38 cellular contexts compared by ENCODE assay signal in genomic region chr16:16884451-16884850, GRCh38.
"Had no signal": no experiment of that assay in that cellular context is flagged by ENCODE, and none has a peak within 500 bp of the region (broad histone marks: within the 10 kb centered on the region; RNA-seq: fewer than 3 reads in every experiment).

No MANE protein-coding gene starts in this region.

- H3K4me3 Mint-ChIP-seq: activated naive CD4-positive, alpha-beta T cell treated with anti-CD3 and anti-CD28 coated beads for 36 hours; activated naive CD4-positive, alpha-beta T cell treated with anti-CD3 and anti-CD28 coated beads, Interleukin-2, amount 10 ng/mL, durations not matched to agents 7 days and 5 days; activated naive CD4-positive, alpha-beta T cell treated with anti-CD3 and anti-CD28 coated beads, Interleukin-2, amount 50 U/mL, for 24 hours; activated naive CD8-positive, alpha-beta T cell; activated naive CD8-positive, alpha-beta T cell treated with anti-CD3 and anti-CD28 coated beads for 36 hours; activated naive CD8-positive, alpha-beta T cell treated with anti-CD3 and anti-CD28 coated beads, Interleukin-2, amount 10 ng/mL, durations not matched to agents 7 days and 5 days; activated naive CD8-positive, alpha-beta T cell treated with anti-CD3 and anti-CD28 coated beads, Interleukin-2, amount 50 U/mL, for 24 hours; activated T-cell treated with anti-CD3 and anti-CD28 coated beads, Interleukin-2, amount 50 U/mL, for 24 hours; activated T-cell treated with anti-CD3 and anti-CD28 coated beads, Interleukin-2, amount 50 U/mL, for 4 hours; activated T-cell treated with anti-CD3 and anti-CD28 coated beads, Interleukin-2, amount 50 U/mL, for 72 hours; activated T-helper 1 cell treated with anti-CD3 and anti-CD28 coated beads, Interleukin-12 subunit alpha, Interleukin-12 subunit beta, Interleukin-2, Interleukin-4 antibody, amounts not matched to agents 30 ng/mL and 10 ng/mL and 1 ng/mL, durations not matched to agents 14 hours and 24 hours and 36 hours; activated T-helper 17 cell treated with anti-CD3 and anti-CD28 coated beads, Interleukin-2, amount 50 U/mL, for 72 hours; brain; central memory CD8-positive, alpha-beta T cell had no signal

- H3K4me1 ChIP-seq: adrenal gland, ascending aorta, body of pancreas, breast epithelium had no signal

- H3K9me3 Mint-ChIP-seq: activated naive CD4-positive, alpha-beta T cell treated with anti-CD3 and anti-CD28 coated beads for 36 hours; activated naive CD4-positive, alpha-beta T cell treated with anti-CD3 and anti-CD28 coated beads, Interleukin-2, amount 10 ng/mL, durations not matched to agents 7 days and 5 days; activated naive CD4-positive, alpha-beta T cell treated with anti-CD3 and anti-CD28 coated beads, Interleukin-2, amount 50 U/mL, for 24 hours; activated naive CD4-positive, alpha-beta T cell treated with anti-CD3 and anti-CD28 coated beads, Interleukin-2, amount 50 U/mL, for 72 hours; activated naive CD8-positive, alpha-beta T cell treated with anti-CD3 and anti-CD28 coated beads for 36 hours; activated naive CD8-positive, alpha-beta T cell treated with anti-CD3 and anti-CD28 coated beads, Interleukin-2, amount 10 ng/mL, durations not matched to agents 7 days and 5 days; activated naive CD8-positive, alpha-beta T cell treated with anti-CD3 and anti-CD28 coated beads, Interleukin-2, amount 50 U/mL, for 24 hours; activated T-cell treated with anti-CD3 and anti-CD28 coated beads, Interleukin-2, amount 50 U/mL, for 24 hours; activated T-cell treated with anti-CD3 and anti-CD28 coated beads, Interleukin-2, amount 50 U/mL, for 4 hours; activated T-cell treated with anti-CD3 and anti-CD28 coated beads, Interleukin-2, amount 50 U/mL, for 72 hours; activated T-helper 1 cell treated with anti-CD3 and anti-CD28 coated beads, Interleukin-12 subunit alpha, Interleukin-12 subunit beta, Interleukin-2, Interleukin-4 antibody, amounts not matched to agents 30 ng/mL and 10 ng/mL and 1 ng/mL, durations not matched to agents 14 hours and 24 hours and 36 hours; activated T-helper 17 cell treated with anti-CD3 and anti-CD28 coated beads, Interleukin-2, amount 50 U/mL, for 72 hours; activated T-helper 2 cell treated with anti-CD3 and anti-CD28 coated beads, Interferon-gamma antibody, Interleukin-2, Interleukin-4, amounts not matched to agents 10 μg/mL and 5 μg/mL and 100 μg/mL, durations not matched to agents 14 hours and 24 hours and 36 hours; brain; central memory CD8-positive, alpha-beta T cell had no signal

- ATAC-seq: activated naive CD4-positive, alpha-beta T cell treated with anti-CD3 and anti-CD28 coated beads, Interleukin-2, amount 50 U/mL, for 72 hours; activated naive CD8-positive, alpha-beta T cell treated with anti-CD3 and anti-CD28 coated beads, Interleukin-2, amount 50 U/mL, for 24 hours; activated T-cell treated with anti-CD3 and anti-CD28 coated beads, Interleukin-2, amount 50 U/mL, for 4 hours; activated T-cell treated with anti-CD3 and anti-CD28 coated beads, Interleukin-2, amount 50 U/mL, for 72 hours; activated T-helper 17 cell treated with anti-CD3 and anti-CD28 coated beads, Interleukin-2, amount 50 U/mL, for 72 hours; body of pancreas had no signal

- H3K27me3 Mint-ChIP-seq: activated naive CD4-positive, alpha-beta T cell treated with anti-CD3 and anti-CD28 coated beads, Interleukin-2, amount 50 U/mL, for 24 hours; activated naive CD8-positive, alpha-beta T cell; activated naive CD8-positive, alpha-beta T cell treated with anti-CD3 and anti-CD28 coated beads for 36 hours; activated naive CD8-positive, alpha-beta T cell treated with anti-CD3 and anti-CD28 coated beads, Interleukin-2, amount 10 ng/mL, durations not matched to agents 7 days and 5 days; activated naive CD8-positive, alpha-beta T cell treated with anti-CD3 and anti-CD28 coated beads, Interleukin-2, amount 50 U/mL, for 24 hours; activated T-helper 17 cell treated with anti-CD3 and anti-CD28 coated beads, Interleukin-2, amount 50 U/mL, for 72 hours had no signal

- H3K27ac ChIP-seq: adrenal gland, ascending aorta, body of pancreas, brain microvascular endothelial cell, breast epithelium, cardiac muscle cell had no signal

- H3K9me3 ChIP-seq: adrenal gland, ascending aorta, body of pancreas, breast epithelium had no signal

- H3K36me3 Mint-ChIP-seq: activated naive CD4-positive, alpha-beta T cell treated with anti-CD3 and anti-CD28 coated beads, Interleukin-2, amount 10 ng/mL, durations not matched to agents 7 days and 5 days; activated naive CD4-positive, alpha-beta T cell treated with anti-CD3 and anti-CD28 coated beads, Interleukin-2, amount 50 U/mL, for 24 hours; activated naive CD4-positive, alpha-beta T cell treated with anti-CD3 and anti-CD28 coated beads, Interleukin-2, amount 50 U/mL, for 72 hours; activated naive CD8-positive, alpha-beta T cell; activated naive CD8-positive, alpha-beta T cell treated with anti-CD3 and anti-CD28 coated beads for 36 hours; activated naive CD8-positive, alpha-beta T cell treated with anti-CD3 and anti-CD28 coated beads, Interleukin-2, amount 10 ng/mL, durations not matched to agents 7 days and 5 days; brain had no signal

- H3K4me3 ChIP-seq: adrenal gland, ascending aorta, body of pancreas, breast epithelium, cardiac muscle cell had no signal

- H3K27me3 ChIP-seq: adrenal gland, ascending aorta, body of pancreas, brain microvascular endothelial cell, breast epithelium, cardiac muscle cell had no signal

- H3K27ac Mint-ChIP-seq: activated naive CD4-positive, alpha-beta T cell treated with anti-CD3 and anti-CD28 coated beads for 36 hours; activated naive CD4-positive, alpha-beta T cell treated with anti-CD3 and anti-CD28 coated beads, Interleukin-2, amount 10 ng/mL, durations not matched to agents 7 days and 5 days; activated naive CD4-positive, alpha-beta T cell treated with anti-CD3 and anti-CD28 coated beads, Interleukin-2, amount 50 U/mL, for 24 hours; activated naive CD4-positive, alpha-beta T cell treated with anti-CD3 and anti-CD28 coated beads, Interleukin-2, amount 50 U/mL, for 72 hours; activated naive CD8-positive, alpha-beta T cell; activated naive CD8-positive, alpha-beta T cell treated with anti-CD3 and anti-CD28 coated beads for 36 hours; activated naive CD8-positive, alpha-beta T cell treated with anti-CD3 and anti-CD28 coated beads, Interleukin-2, amount 10 ng/mL, durations not matched to agents 7 days and 5 days; activated naive CD8-positive, alpha-beta T cell treated with anti-CD3 and anti-CD28 coated beads, Interleukin-2, amount 50 U/mL, for 24 hours; activated T-cell treated with anti-CD3 and anti-CD28 coated beads, Interleukin-2, amount 50 U/mL, for 24 hours; activated T-cell treated with anti-CD3 and anti-CD28 coated beads, Interleukin-2, amount 50 U/mL, for 72 hours; activated T-helper 1 cell treated with anti-CD3 and anti-CD28 coated beads, Interleukin-12 subunit alpha, Interleukin-12 subunit beta, Interleukin-2, Interleukin-4 antibody, amounts not matched to agents 30 ng/mL and 10 ng/mL and 1 ng/mL, durations not matched to agents 14 hours and 24 hours and 36 hours; activated T-helper 17 cell treated with anti-CD3 and anti-CD28 coated beads, Interleukin-2, amount 50 U/mL, for 72 hours; activated T-helper 2 cell treated with anti-CD3 and anti-CD28 coated beads, Interferon-gamma antibody, Interleukin-2, Interleukin-4, amounts not matched to agents 10 μg/mL and 5 μg/mL and 100 μg/mL, durations not matched to agents 14 hours and 24 hours and 36 hours; brain had no signal

- DNase-seq: activated effector memory CD4-positive, alpha-beta T cell treated with anti-CD3 and anti-CD28 coated beads, Interleukin-2, amount 50 U/mL, for 16 hours; activated effector memory CD4-positive, alpha-beta T cell treated with Interleukin-2 at 50 U/mL for 16 hours; activated gamma-delta T cell; activated gamma-delta T cell treated with Interleukin-2 at 50 U/mL for 16 hours; activated naive CD4-positive, alpha-beta T cell; activated naive CD4-positive, alpha-beta T cell treated with anti-CD3 and anti-CD28 coated beads for 36 hours; activated naive CD4-positive, alpha-beta T cell treated with anti-CD3 and anti-CD28 coated beads, Interleukin-2, amount 10 ng/mL, durations not matched to agents 7 days and 5 days; activated naive CD4-positive, alpha-beta T cell treated with anti-CD3 and anti-CD28 coated beads, Interleukin-2, amount 50 U/mL, for 16 hours; activated naive CD4-positive, alpha-beta T cell treated with Interleukin-2 at 50 U/mL for 16 hours; activated naive CD8-positive, alpha-beta T cell treated with anti-CD3 and anti-CD28 coated beads for 36 hours; activated naive CD8-positive, alpha-beta T cell treated with anti-CD3 and anti-CD28 coated beads, Interleukin-2, amount 10 ng/mL, durations not matched to agents 7 days and 5 days; activated naive CD8-positive, alpha-beta T cell treated with anti-CD3 and anti-CD28 coated beads, Interleukin-2, amount 50 U/mL, for 24 hours; activated T-cell treated with anti-CD3 and anti-CD28 coated beads, Interleukin-2, amount 50 U/mL, for 1 hour; activated T-cell treated with anti-CD3 and anti-CD28 coated beads, Interleukin-2, amount 50 U/mL, for 24 hours; activated T-cell treated with anti-CD3 and anti-CD28 coated beads, Interleukin-2, amount 50 U/mL, for 4 hours; activated T-cell treated with anti-CD3 and anti-CD28 coated beads, Interleukin-2, amount 50 U/mL, for 48 hours; activated T-cell treated with anti-CD3 and anti-CD28 coated beads, Interleukin-2, amount 50 U/mL, for 72 hours; adrenal gland; amniotic stem cell; amygdala; anterior cingulate cortex; aorta; body of pancreas; brain microvascular endothelial cell; caudate nucleus; central memory CD4-positive, alpha-beta T cell; cerebellar nuclear complex had no signal

- H3K36me3 ChIP-seq: adrenal gland, ascending aorta, brain microvascular endothelial cell, breast epithelium, cardiac muscle cell had no signal

- H3K4me1 Mint-ChIP-seq: activated naive CD4-positive, alpha-beta T cell treated with anti-CD3 and anti-CD28 coated beads, Interleukin-2, amount 10 ng/mL, durations not matched to agents 7 days and 5 days; activated naive CD4-positive, alpha-beta T cell treated with anti-CD3 and anti-CD28 coated beads, Interleukin-2, amount 50 U/mL, for 24 hours; activated naive CD8-positive, alpha-beta T cell treated with anti-CD3 and anti-CD28 coated beads for 36 hours; activated naive CD8-positive, alpha-beta T cell treated with anti-CD3 and anti-CD28 coated beads, Interleukin-2, amount 10 ng/mL, durations not matched to agents 7 days and 5 days; activated naive CD8-positive, alpha-beta T cell treated with anti-CD3 and anti-CD28 coated beads, Interleukin-2, amount 50 U/mL, for 24 hours; activated T-helper 17 cell treated with anti-CD3 and anti-CD28 coated beads, Interleukin-2, amount 50 U/mL, for 72 hours; central memory CD8-positive, alpha-beta T cell had no signal
